In genomic region chr5:61047346-61047745, GRCh38 we compare ENCODE assay signal across 27 cellular contexts.
"Had no signal": no experiment of that assay in that cellular context is flagged by ENCODE, and none has a peak within 500 bp of the region (broad histone marks: within the 10 kb centered on the region; RNA-seq: fewer than 3 reads in every experiment).

No MANE protein-coding gene starts in this region.

- DNase-seq: activated CD4-positive, alpha-beta T cell treated with anti-CD3 and anti-CD28 coated beads, Interleukin-2, amount 10 ng/mL, durations not matched to agents 24 days and 14 days; activated CD4-positive, alpha-beta T cell treated with anti-CD3 and anti-CD28 coated beads, Interleukin-2, amount 50 U/mL, for 4 hours; activated CD8-positive, alpha-beta T cell treated with anti-CD3 and anti-CD28 coated beads for 36 hours; activated effector memory CD4-positive, alpha-beta T cell treated with anti-CD3 and anti-CD28 coated beads, Interleukin-2, amount 50 U/mL, for 16 hours; activated naive CD4-positive, alpha-beta T cell; activated naive CD8-positive, alpha-beta T cell treated with anti-CD3 and anti-CD28 coated beads, Interleukin-2, amount 10 ng/mL, durations not matched to agents 7 days and 5 days; activated T-cell treated with anti-CD3 and anti-CD28 coated beads, Interleukin-2, amount 50 U/mL, for 1 hour; activated T-cell treated with anti-CD3 and anti-CD28 coated beads, Interleukin-2, amount 50 U/mL, for 72 hours; caudate nucleus; cerebellar nuclear complex; MM.1S; MV-4-11; NCI-H1092; NCI-H1436 treated with DMSO at 0.1 percent for 48 hours; NCI-H1694 treated with DMSO at 0.1 percent for 48 hours; NCI-H2029; NCI-H345; NCI-H524 treated with DMSO at 0.1 percent for 48 hours; NCI-H748 treated with DMSO at 0.1 percent for 48 hours; NK-92 treated with Interleukin-12 subunit alpha and Interleukin-12 subunit beta, amount 100 ng/mL, for 24 hours; PC-9; Right ventricle myocardium superior; T1000 had no signal

- H3K27ac ChIP-seq: RWPE1 had no signal

- H2AFZ ChIP-seq: PC-9 had no signal

- H3K4me3 ChIP-seq: PC-9 had no signal

- FAIRE-seq: bronchial epithelial cell, RCC 7860 had no signal

- ATAC-seq: activated CD8-positive, alpha-beta T cell treated with anti-CD3 and anti-CD28 coated beads for 36 hours; activated T-cell treated with anti-CD3 and anti-CD28 coated beads, Interleukin-2, amount 50 U/mL, for 72 hours; activated T-helper 17 cell treated with anti-CD3 and anti-CD28 coated beads, Interleukin-2, amount 50 U/mL, for 72 hours had no signal
